ENCODE assay signal across 28 cellular contexts in genomic region chr18:46750626-46751025, GRCh38. TPM values are rescaled to one million over a fixed set of nuclear protein-coding genes. Genes with fewer than 3 reads are reported as not detected.
"Had no signal": no experiment of that assay in that cellular context is flagged by ENCODE, and none has a peak within 500 bp of the region (broad histone marks: within the 10 kb centered on the region; RNA-seq: fewer than 3 reads in every experiment).

No MANE protein-coding gene starts in this region.

- H3K27me3 ChIP-seq: dorsolateral prefrontal cortex, right lobe of liver, thyroid gland, vagina had no signal

- H3K36me3 Mint-ChIP-seq: stimulated activated effector memory CD8-positive, alpha-beta T cell treated with anti-CD3 and anti-CD28 coated beads, Interleukin-12 subunit alpha, Interleukin-12 subunit beta, amount 100 ng/mL, for 72 hours had no signal

- H3K9me3 ChIP-seq: esophagus muscularis mucosa, lower lobe of right lung, psoas muscle, right lobe of liver, stomach, thyroid gland, vagina had no signal

- H3K4me2 ChIP-seq: smooth muscle cell had no signal

- H3K27ac Mint-ChIP-seq: endodermal cell; naive thymus-derived CD8-positive, alpha-beta T cell; nephron progenitor cell; stimulated activated effector memory CD8-positive, alpha-beta T cell treated with anti-CD3 and anti-CD28 coated beads, Interleukin-12 subunit alpha, Interleukin-12 subunit beta, amount 100 ng/mL, for 72 hours had no signal

- DNase-seq: dorsolateral prefrontal cortex; effector CD8-positive, alpha-beta T cell; endodermal cell; foreskin melanocyte; glutamatergic neuron; heart right ventricle; hippocampal formation; left colon; left ventricle myocardium inferior; lower lobe of right lung; naive thymus-derived CD8-positive, alpha-beta T cell; nephron progenitor cell; psoas muscle; retina; right lobe of liver; stimulated activated CD4-positive, alpha-beta T cell treated with anti-CD3 and anti-CD28 coated beads, Interleukin-12 subunit alpha, Interleukin-12 subunit beta, amount 100 ng/mL, for 4 hours; stimulated activated CD4-positive, alpha-beta T cell treated with anti-CD3 and anti-CD28 coated beads, Interleukin-2, amount 100 ng/mL, for 24 hours; stimulated activated CD4-positive, alpha-beta T cell treated with anti-CD3 and anti-CD28 coated beads, Interleukin-4, amount 100 ng/mL, for 24 hours; stimulated activated naive CD4-positive, alpha-beta T cell treated with Interleukin-2 at 50 U/mL for 16 hours; stomach; thyroid gland; trophoblast cell had no signal

- H3K9me3 Mint-ChIP-seq: stimulated activated effector memory CD8-positive, alpha-beta T cell treated with anti-CD3 and anti-CD28 coated beads, Interleukin-12 subunit alpha, Interleukin-12 subunit beta, amount 100 ng/mL, for 72 hours had no signal

- H3K4me3 ChIP-seq: dorsolateral prefrontal cortex, esophagus muscularis mucosa, heart right ventricle, left ventricle myocardium inferior, lower lobe of right lung, psoas muscle, right lobe of liver, smooth muscle cell, stomach, thyroid gland, vagina had no signal

- H3K4me1 ChIP-seq: lower lobe of right lung, right lobe of liver, thyroid gland, vagina had no signal

- H3K36me3 ChIP-seq: esophagus muscularis mucosa, heart right ventricle, left ventricle myocardium inferior, lower lobe of right lung, right lobe of liver, stomach, thyroid gland, vagina had no signal

- ATAC-seq: heart right ventricle; left colon; lower lobe of right lung; naive thymus-derived CD8-positive, alpha-beta T cell; psoas muscle; right lobe of liver; stimulated activated effector memory CD8-positive, alpha-beta T cell treated with anti-CD3 and anti-CD28 coated beads, Interleukin-12 subunit alpha, Interleukin-12 subunit beta, amount 100 ng/mL, for 72 hours had no signal

- H3K27ac ChIP-seq: epithelial cell of prostate, esophagus muscularis mucosa, heart right ventricle, left ventricle myocardium inferior, lower lobe of right lung, psoas muscle, right lobe of liver, stomach, thyroid gland, vagina had no signal

- H3K4me3 Mint-ChIP-seq: endodermal cell; naive thymus-derived CD8-positive, alpha-beta T cell; nephron progenitor cell; stimulated activated effector memory CD8-positive, alpha-beta T cell treated with anti-CD3 and anti-CD28 coated beads, Interleukin-12 subunit alpha, Interleukin-12 subunit beta, amount 100 ng/mL, for 72 hours had no signal

RNA-seq across cellular contexts. Expression of gene ST8SIA5, which starts 6.2 kb away (rescaled TPM):
- total RNA-seq: lower lobe of right lung, ureter, vagina had no signal
- polyA plus RNA-seq: naive thymus-derived CD8-positive, alpha-beta T cell; smooth muscle cell had no signal
